ENCODE assay signal across 9 cellular contexts in genomic region chr13:41411536-41411935, GRCh38.
DNase-seq lines count a peak whose midpoint lies in the region; ATAC-seq and TF ChIP-seq lines count a peak whose summit lies in the region.
"Had no signal": no experiment of that assay in that cellular context is flagged by ENCODE, and none has a peak within 500 bp of the region (broad histone marks: within the 10 kb centered on the region; RNA-seq: fewer than 3 reads in every experiment).

No MANE protein-coding gene starts in this region.

- ATAC-seq in HG02981 (IDR thresholded peaks at IDR 0.05; ENCODE audit: unreplicated experiment) (no peak), HG03135 (IDR thresholded peaks at IDR 0.05; ENCODE audit: unreplicated experiment) (no peak)

- H3K4me2 ChIP-seq in DOHH2 (ENCODE audit: low read length) = no peak overlapping the region

- peak; percentile 52 for TF ChIP-seq CTCF in DOHH2 (IDR thresholded peaks at IDR 0.05; ENCODE audit: low read depth, low read length, poor library complexity, severe bottlenecking)

- no peaks in the 10 kb centered on the region for H4K20me1 ChIP-seq in DOHH2 (ENCODE audit: control insufficient read depth, insufficient read depth, low read depth, low read length)

- TF ChIP-seq EP300 in Ishikawa (IDR thresholded peaks at IDR 0.05; ENCODE audit: borderline replicate concordance) = no peak

- TF ChIP-seq RAD21 in Ishikawa (IDR thresholded peaks at IDR 0.05; ENCODE audit: low read depth) = peak; percentile 62

- H3K79me2 ChIP-seq in DOHH2 (ENCODE audit: control insufficient read depth, low read length) = no peaks in the 10 kb centered on the region

- H3K4me3 ChIP-seq in DOHH2 (ENCODE audit: low read length) = no peak overlapping the region
- H3K4me3 ChIP-seq: SJSA1 had no signal

- peak; percentile 63 for DNase-seq in astrocyte of the hippocampus (ENCODE audit: low read depth, low spot score)
- peak; percentile 49 for DNase-seq in left kidney (ENCODE audit: low read depth, low spot score)
- DNase-seq in NCI-H510A (lab: John Stamatoyannopoulos, UW) = no peak
- DNase-seq in NCI-H510A treated with DMSO at 0.1 percent for 48 hours (lab: John Stamatoyannopoulos, UW) = no peak

- H3K27ac ChIP-seq in DOHH2 (ENCODE audit: low read depth, low read length) = no peak overlapping the region
- H3K27ac ChIP-seq: SJSA1 had no signal

- no peaks in the 10 kb centered on the region for H3K36me3 ChIP-seq in DOHH2 (ENCODE audit: control insufficient read depth, low read length)
- H3K36me3 ChIP-seq: SJSA1 had no signal

- H3K27me3 ChIP-seq in DOHH2 (ENCODE audit: control insufficient read depth, low read length) = no peaks in the 10 kb centered on the region
- H3K27me3 ChIP-seq: SJSA1 had no signal

- H3F3A ChIP-seq in DOHH2 (ENCODE audit: control insufficient read depth, insufficient read depth) = no peaks in the 10 kb centered on the region; the same call in 1 of the 2 replicates

- H3K4me1 ChIP-seq in DOHH2 (ENCODE audit: control insufficient read depth, low read length) = peaks cover 8% of the 10 kb centered on the region
- H3K4me1 ChIP-seq: SJSA1 had no signal

- no peaks in the 10 kb centered on the region for H3K9me2 ChIP-seq in DOHH2 (replicated peaks; ENCODE audit: control insufficient read depth, low read length)

- H3K9me3 ChIP-seq in DOHH2 (ENCODE audit: control insufficient read depth, insufficient read depth, low read length) = no peaks in the 10 kb centered on the region
- H3K9me3 ChIP-seq: SJSA1 had no signal

TF ChIP-seq in Ishikawa, 13 proteins besides CTCF, POLR2A, EP300 and RAD21:
- TF ChIP-seq TEAD4 (IDR thresholded peaks at IDR 0.05) (no peak), TCF12 (IDR thresholded peaks at IDR 0.05; ENCODE audit: low read depth) (no peak), NFIC (IDR thresholded peaks at IDR 0.05) (no peak), MAX (IDR thresholded peaks at IDR 0.05) (no peak), FOXM1 (IDR thresholded peaks at IDR 0.05; ENCODE audit: borderline replicate concordance, low read depth) (no peak), CEBPB (IDR thresholded peaks at IDR 0.05) (no peak), TAF1 (IDR thresholded peaks at IDR 0.05; ENCODE audit: low read depth) (no peak), YY1 (IDR thresholded peaks at IDR 0.05; ENCODE audit: low read depth) (no peak), ZBTB7A (IDR thresholded peaks at IDR 0.05; ENCODE audit: low read depth) (no peak), EGR1 (IDR thresholded peaks at IDR 0.05) (no peak), CREB1 (IDR thresholded peaks at IDR 0.05; ENCODE audit: low read depth) (no peak)
- TF ChIP-seq, protein P1, sequence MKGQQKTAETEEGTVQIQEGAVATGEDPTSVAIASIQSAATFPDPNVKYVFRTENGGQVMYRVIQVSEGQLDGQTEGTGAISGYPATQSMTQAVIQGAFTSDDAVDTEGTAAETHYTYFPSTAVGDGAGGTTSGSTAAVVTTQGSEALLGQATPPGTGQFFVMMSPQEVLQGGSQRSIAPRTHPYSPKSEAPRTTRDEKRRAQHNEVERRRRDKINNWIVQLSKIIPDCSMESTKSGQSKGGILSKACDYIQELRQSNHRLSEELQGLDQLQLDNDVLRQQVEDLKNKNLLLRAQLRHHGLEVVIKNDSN (IDR thresholded peaks at IDR 0.05) = no peak
- TF ChIP-seq, protein P2, sequence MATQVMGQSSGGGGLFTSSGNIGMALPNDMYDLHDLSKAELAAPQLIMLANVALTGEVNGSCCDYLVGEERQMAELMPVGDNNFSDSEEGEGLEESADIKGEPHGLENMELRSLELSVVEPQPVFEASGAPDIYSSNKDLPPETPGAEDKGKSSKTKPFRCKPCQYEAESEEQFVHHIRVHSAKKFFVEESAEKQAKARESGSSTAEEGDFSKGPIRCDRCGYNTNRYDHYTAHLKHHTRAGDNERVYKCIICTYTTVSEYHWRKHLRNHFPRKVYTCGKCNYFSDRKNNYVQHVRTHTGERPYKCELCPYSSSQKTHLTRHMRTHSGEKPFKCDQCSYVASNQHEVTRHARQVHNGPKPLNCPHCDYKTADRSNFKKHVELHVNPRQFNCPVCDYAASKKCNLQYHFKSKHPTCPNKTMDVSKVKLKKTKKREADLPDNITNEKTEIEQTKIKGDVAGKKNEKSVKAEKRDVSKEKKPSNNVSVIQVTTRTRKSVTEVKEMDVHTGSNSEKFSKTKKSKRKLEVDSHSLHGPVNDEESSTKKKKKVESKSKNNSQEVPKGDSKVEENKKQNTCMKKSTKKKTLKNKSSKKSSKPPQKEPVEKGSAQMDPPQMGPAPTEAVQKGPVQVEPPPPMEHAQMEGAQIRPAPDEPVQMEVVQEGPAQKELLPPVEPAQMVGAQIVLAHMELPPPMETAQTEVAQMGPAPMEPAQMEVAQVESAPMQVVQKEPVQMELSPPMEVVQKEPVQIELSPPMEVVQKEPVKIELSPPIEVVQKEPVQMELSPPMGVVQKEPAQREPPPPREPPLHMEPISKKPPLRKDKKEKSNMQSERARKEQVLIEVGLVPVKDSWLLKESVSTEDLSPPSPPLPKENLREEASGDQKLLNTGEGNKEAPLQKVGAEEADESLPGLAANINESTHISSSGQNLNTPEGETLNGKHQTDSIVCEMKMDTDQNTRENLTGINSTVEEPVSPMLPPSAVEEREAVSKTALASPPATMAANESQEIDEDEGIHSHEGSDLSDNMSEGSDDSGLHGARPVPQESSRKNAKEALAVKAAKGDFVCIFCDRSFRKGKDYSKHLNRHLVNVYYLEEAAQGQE (IDR thresholded peaks at IDR 0.05; ENCODE audit: low read depth) = no peak

Comparison
In these comparisons a context has a peak if more than half of its experiments do, and no peak if none do; other contexts are left out.
1. DNase-seq: peak in astrocyte of the hippocampus (single experiment) and left kidney (single experiment); none in NCI-H510A (single experiment) and NCI-H510A treated with DMSO at 0.1 percent for 48 hours (single experiment).